In genomic region chr5:112270299-112271293, GRCh38 we compare ENCODE assay signal across 11 cellular contexts.
DNase-seq lines count a peak whose midpoint lies in the region; ATAC-seq lines count a peak whose summit lies in the region.
"Had no signal": no experiment of that assay in that cellular context is flagged by ENCODE, and none has a peak within 500 bp of the region (broad histone marks: within the 10 kb centered on the region; RNA-seq: fewer than 3 reads in every experiment).

No MANE protein-coding gene starts in this region.

- H3K4me3 ChIP-seq in trophoblast cell (ENCODE audit: low read depth, low read length), result no peak overlapping the region

- H3K79me2 ChIP-seq in trophoblast cell (ENCODE audit: control insufficient read depth, insufficient read depth, low read length, poor library complexity), result no peaks in the 10 kb centered on the region

- H2BK120ac ChIP-seq in trophoblast cell (ENCODE audit: insufficient read depth, low read length, poor library complexity), result no peak overlapping the region

- no peaks in the 10 kb centered on the region for H3K36me3 Mint-ChIP-seq in activated T-helper 17 cell treated with anti-CD3 and anti-CD28 coated beads, Interleukin-2, amount 50 U/mL, for 72 hours (ENCODE audit: low read depth)

- H3K36me3 ChIP-seq in trophoblast cell (ENCODE audit: control insufficient read depth in 1 of 2, insufficient read depth in 2 of 2, low read length in 2 of 2), result no peaks in the 10 kb centered on the region

- ATAC-seq in GM19351 (IDR thresholded peaks at IDR 0.05; ENCODE audit: unreplicated experiment), result peak; percentile 75
- ATAC-seq in HG02870 (IDR thresholded peaks at IDR 0.05; ENCODE audit: unreplicated experiment), result peak; percentile 73
- peak; percentile 49 for ATAC-seq in activated T-helper 17 cell treated with anti-CD3 and anti-CD28 coated beads, Interleukin-2, amount 50 U/mL, for 72 hours (replicated peaks)
- ATAC-seq in HG03565 (IDR thresholded peaks at IDR 0.05; ENCODE audit: unreplicated experiment), result no peak
- ATAC-seq: activated T-cell treated with anti-CD3 and anti-CD28 coated beads, Interleukin-2, amount 50 U/mL, for 4 hours; left colon had no signal

- no CpG with 5 or more reads among the region's 4 CpGs for WGBS in trophoblast cell (ENCODE audit: extremely low coverage, insufficient coverage, insufficient read length)

- no peak overlapping the region for H3K18ac ChIP-seq in trophoblast cell (ENCODE audit: low read length)

- H3K27me3 Mint-ChIP-seq in activated T-helper 17 cell treated with anti-CD3 and anti-CD28 coated beads, Interleukin-2, amount 50 U/mL, for 72 hours, result peaks cover 11% of the 10 kb centered on the region

- no peak overlapping the region for H3K14ac ChIP-seq in trophoblast cell (ENCODE audit: low read length)

- no peak overlapping the region for H3K4me2 ChIP-seq in trophoblast cell (ENCODE audit: low read length)

- DNase-seq in trophoblast cell, result no peak
- no peak for DNase-seq in T-helper 2 cell
- no peak for DNase-seq in activated CD4-positive, CD25-positive, alpha-beta regulatory T cell (lab: John Stamatoyannopoulos, UW)
- DNase-seq: activated T-cell treated with anti-CD3 and anti-CD28 coated beads, Interleukin-2, amount 50 U/mL, for 4 hours; central memory CD4-positive, alpha-beta T cell; left colon; NCI-H2081 had no signal

- no peak overlapping the region for H3K4me3 Mint-ChIP-seq in activated T-helper 17 cell treated with anti-CD3 and anti-CD28 coated beads, Interleukin-2, amount 50 U/mL, for 72 hours
- H3K4me3 Mint-ChIP-seq: activated T-cell treated with anti-CD3 and anti-CD28 coated beads, Interleukin-2, amount 50 U/mL, for 4 hours had no signal

- no peaks in the 10 kb centered on the region for H3K27me3 ChIP-seq in trophoblast cell (ENCODE audit: insufficient read depth, low read length)

- H3K4ac ChIP-seq in trophoblast cell (ENCODE audit: low read depth, low read length), result no peak overlapping the region

- no peak overlapping the region for H2AK5ac ChIP-seq in trophoblast cell (ENCODE audit: low read length)

- no peak overlapping the region for H4K91ac ChIP-seq in trophoblast cell (ENCODE audit: low read depth, low read length)

- H3K4me1 Mint-ChIP-seq in activated T-helper 17 cell treated with anti-CD3 and anti-CD28 coated beads, Interleukin-2, amount 50 U/mL, for 72 hours, result no peaks in the 10 kb centered on the region

- no peaks in the 10 kb centered on the region for H3K9me3 Mint-ChIP-seq in activated T-helper 17 cell treated with anti-CD3 and anti-CD28 coated beads, Interleukin-2, amount 50 U/mL, for 72 hours
- H3K9me3 Mint-ChIP-seq: activated T-cell treated with anti-CD3 and anti-CD28 coated beads, Interleukin-2, amount 50 U/mL, for 4 hours had no signal

- H2AFZ ChIP-seq in trophoblast cell (ENCODE audit: insufficient read depth, low read length, poor library complexity), result no peak overlapping the region

- no peak overlapping the region for H3K9ac ChIP-seq in trophoblast cell (ENCODE audit: low read length)

- no peak overlapping the region for H3K23ac ChIP-seq in trophoblast cell (ENCODE audit: low read length)

- peak overlapping the region; percentile 15 for H3K27ac ChIP-seq in trophoblast cell (ENCODE audit: low read depth, low read length)

- H3K27ac Mint-ChIP-seq in activated T-helper 17 cell treated with anti-CD3 and anti-CD28 coated beads, Interleukin-2, amount 50 U/mL, for 72 hours, result no peak overlapping the region

- H3K4me1 ChIP-seq in trophoblast cell (ENCODE audit: control insufficient read depth in 1 of 2, insufficient read depth in 2 of 2, low read length in 2 of 2), result peaks cover 0 to 4% of the 10 kb centered on the region in 2 experiments

- H3K9me3 ChIP-seq in trophoblast cell (ENCODE audit: insufficient read depth, low read depth, low read length), result no peaks in the 10 kb centered on the region

- H2BK5ac ChIP-seq in trophoblast cell (ENCODE audit: low read depth, low read length, poor library complexity), result no peak overlapping the region

- H4K12ac ChIP-seq in trophoblast cell (ENCODE audit: low read depth, low read length), result no peak overlapping the region

- H4K8ac ChIP-seq in trophoblast cell (ENCODE audit: low read depth, low read length), result no peak overlapping the region

- no peaks in the 10 kb centered on the region for H3K79me1 ChIP-seq in trophoblast cell (ENCODE audit: low read length)

- H2BK12ac ChIP-seq in trophoblast cell (ENCODE audit: low read length), result no peak overlapping the region
